ENCODE assay signal across 1 cellular context in genomic region chrX:47570794-47571193, GRCh38.
A peak's percentile ranks its signal among the peaks of the same experiment; 100 is the strongest.
TF ChIP-seq lines count a peak whose summit lies in the region.

No MANE protein-coding gene starts in this region.

TF ChIP-seq in K562, 482 proteins besides CTCF, POLR2A, EP300 and RAD21:
- TF ChIP-seq ESRRA (IDR thresholded peaks at IDR 0.05; ENCODE audit: borderline replicate concordance, low read depth) = no peak
- TF ChIP-seq ZNF324 (CRISPR knock-in tag; IDR thresholded peaks at IDR 0.05) = no peak
- no peak for TF ChIP-seq MITF (IDR thresholded peaks at IDR 0.05)
- no peak for TF ChIP-seq MAX (CRISPR knock-in tag; IDR thresholded peaks at IDR 0.05)
- peak; percentile 39 for TF ChIP-seq POLR2B (IDR thresholded peaks at IDR 0.05; ENCODE audit: low read depth, partially characterized antibody)
- no peak for TF ChIP-seq BRD9 (IDR thresholded peaks at IDR 0.05; ENCODE audit: low read depth, partially characterized antibody)
- TF ChIP-seq ZFP91 (CRISPR knock-in tag; IDR thresholded peaks at IDR 0.05) = no peak
- TF ChIP-seq ZZZ3 (IDR thresholded peaks at IDR 0.05) = no peak
- TF ChIP-seq DIDO1 (tag; IDR thresholded peaks at IDR 0.05; ENCODE audit: low read depth) = no peak
